Comparison of ENCODE assay signal across 8 cellular contexts in genomic region chr1:25858494-25858893, GRCh38. TPM values are rescaled to one million over a fixed set of nuclear protein-coding genes. Genes with fewer than 3 reads are reported as not detected.
DNase-seq lines count a peak whose midpoint lies in the region; ATAC-seq and TF ChIP-seq lines count a peak whose summit lies in the region.

No MANE protein-coding gene starts in this region.

- H3K4me1 ChIP-seq in SJCRH30 (peaks cover 24% of the 10 kb centered on the region), esophagus squamous epithelium (peaks cover 9 to 49% (median 12%) of the 10 kb centered on the region in 3 donors)

- TF ChIP-seq POLR2A in esophagus squamous epithelium (IDR thresholded peaks at IDR 0.05): no peak

- intact Hi-C loops in activated CD4-positive, alpha-beta T cell treated with anti-CD3 and anti-CD28 coated beads, Interleukin-2, amount 10 ng/mL, durations not matched to agents 24 days and 14 days (cut with micrococcal nuclease): no loop called here
- intact Hi-C loops in esophagus squamous epithelium (cut with DNase I): no loop called here

- DNase-seq in activated CD4-positive, alpha-beta T cell treated with anti-CD3 and anti-CD28 coated beads, Interleukin-2, amount 10 ng/mL, durations not matched to agents 24 days and 14 days: no peak
- no peak for DNase-seq in activated CD4-positive, alpha-beta T cell treated with anti-CD3 and anti-CD28 coated beads for 1 hour
- DNase-seq in SJCRH30 (no peak), esophagus squamous epithelium (lab: John Stamatoyannopoulos, UW) (no peak), globus pallidus (ENCODE audit: low spot score) (no peak)
- no peak for DNase-seq in stimulated activated effector memory CD8-positive, alpha-beta T cell treated with anti-CD3 and anti-CD28 coated beads, Interleukin-12 subunit alpha, Interleukin-12 subunit beta, amount 100 ng/mL, for 72 hours (ENCODE audit: low spot score in 2 of 2)

- H3K4me3 ChIP-seq in SJCRH30 (peak overlapping the region; percentile 86), esophagus squamous epithelium (peak overlapping the region in 3 of 4 donors; percentile 51 to 63 (median 52))

- peak overlapping the region; percentile 97 for H3K4me3 Mint-ChIP-seq in activated CD4-positive, alpha-beta T cell treated with anti-CD3 and anti-CD28 coated beads, Interleukin-2, amount 10 ng/mL, durations not matched to agents 24 days and 14 days
- peak overlapping the region; percentile 89 for H3K4me3 Mint-ChIP-seq in stimulated activated effector memory CD8-positive, alpha-beta T cell treated with anti-CD3 and anti-CD28 coated beads, Interleukin-12 subunit alpha, Interleukin-12 subunit beta, amount 100 ng/mL, for 72 hours

- ATAC-seq in stimulated activated effector memory CD8-positive, alpha-beta T cell treated with anti-CD3 and anti-CD28 coated beads, Interleukin-12 subunit alpha, Interleukin-12 subunit beta, amount 100 ng/mL, for 72 hours: no peak
- ATAC-seq in HG03280 (IDR thresholded peaks at IDR 0.05; ENCODE audit: unreplicated experiment) (no peak), GM18520 (IDR thresholded peaks at IDR 0.05; ENCODE audit: unreplicated experiment) (no peak)

- TF ChIP-seq CTCF in esophagus squamous epithelium (IDR thresholded peaks at IDR 0.05): no peak

- H3K27me3 ChIP-seq in SJCRH30: no peaks in the 10 kb centered on the region
- no peaks in the 10 kb centered on the region for H3K27me3 ChIP-seq in esophagus squamous epithelium

- H3K9me3 ChIP-seq in SJCRH30 (replicated peaks): no peaks in the 10 kb centered on the region
- no peaks in the 10 kb centered on the region for H3K9me3 ChIP-seq in esophagus squamous epithelium

- peak overlapping the region; percentile 96 for H3K27ac Mint-ChIP-seq in activated CD4-positive, alpha-beta T cell treated with anti-CD3 and anti-CD28 coated beads, Interleukin-2, amount 10 ng/mL, durations not matched to agents 24 days and 14 days
- H3K27ac Mint-ChIP-seq in stimulated activated effector memory CD8-positive, alpha-beta T cell treated with anti-CD3 and anti-CD28 coated beads, Interleukin-12 subunit alpha, Interleukin-12 subunit beta, amount 100 ng/mL, for 72 hours: peak overlapping the region; percentile 86

- H3K36me3 Mint-ChIP-seq in activated CD4-positive, alpha-beta T cell treated with anti-CD3 and anti-CD28 coated beads, Interleukin-2, amount 10 ng/mL, durations not matched to agents 24 days and 14 days (ENCODE audit: low read depth): no peaks in the 10 kb centered on the region
- peaks cover 6% of the 10 kb centered on the region for H3K36me3 Mint-ChIP-seq in stimulated activated effector memory CD8-positive, alpha-beta T cell treated with anti-CD3 and anti-CD28 coated beads, Interleukin-12 subunit alpha, Interleukin-12 subunit beta, amount 100 ng/mL, for 72 hours

- WGBS in esophagus squamous epithelium, 2 donors: 21 to 41% methylated on average over 7 of the region's 7 CpGs

- H3K36me3 ChIP-seq in SJCRH30 (no peaks in the 10 kb centered on the region), esophagus squamous epithelium (peaks cover 0 to 14% (median 0%) of the 10 kb centered on the region in 3 donors)

- no peaks in the 10 kb centered on the region for H3K9me3 Mint-ChIP-seq in activated CD4-positive, alpha-beta T cell treated with anti-CD3 and anti-CD28 coated beads, Interleukin-2, amount 10 ng/mL, durations not matched to agents 24 days and 14 days
- no peaks in the 10 kb centered on the region for H3K9me3 Mint-ChIP-seq in stimulated activated effector memory CD8-positive, alpha-beta T cell treated with anti-CD3 and anti-CD28 coated beads, Interleukin-12 subunit alpha, Interleukin-12 subunit beta, amount 100 ng/mL, for 72 hours

- no peaks in the 10 kb centered on the region for H3K27me3 Mint-ChIP-seq in activated CD4-positive, alpha-beta T cell treated with anti-CD3 and anti-CD28 coated beads, Interleukin-2, amount 10 ng/mL, durations not matched to agents 24 days and 14 days

- peak overlapping the region; percentile 70 for H3K27ac ChIP-seq in SJCRH30
- no peak overlapping the region for H3K27ac ChIP-seq in esophagus squamous epithelium

- peaks cover 27% of the 10 kb centered on the region for H3K4me1 Mint-ChIP-seq in activated CD4-positive, alpha-beta T cell treated with anti-CD3 and anti-CD28 coated beads, Interleukin-2, amount 10 ng/mL, durations not matched to agents 24 days and 14 days
- peaks cover 16% of the 10 kb centered on the region for H3K4me1 Mint-ChIP-seq in stimulated activated effector memory CD8-positive, alpha-beta T cell treated with anti-CD3 and anti-CD28 coated beads, Interleukin-12 subunit alpha, Interleukin-12 subunit beta, amount 100 ng/mL, for 72 hours

RNA-seq across cellular contexts. Expression of gene AUNIP, which starts 0.8 kb away (rescaled TPM):
- total RNA-seq in activated CD4-positive, alpha-beta T cell treated with anti-CD3 and anti-CD28 coated beads, Interleukin-2, amount 10 ng/mL, durations not matched to agents 24 days and 14 days: 12.0 and 13.9 TPM in 2 replicates
- total RNA-seq in SJCRH30 (2014; rRNA removed; shearing (Covaris generic)): 28.9 and 34.3 TPM in 2 replicates
- 1 to 10 TPM; 1.3 to 5.4 (median 2.5) TPM for total RNA-seq in esophagus squamous epithelium

RNA-seq across cellular contexts. Expression of gene PAQR7, which starts 17.0 kb away (rescaled TPM):
- 6.6 and 6.8 TPM in 2 replicates for total RNA-seq in activated CD4-positive, alpha-beta T cell treated with anti-CD3 and anti-CD28 coated beads, Interleukin-2, amount 10 ng/mL, durations not matched to agents 24 days and 14 days
- 2.1 and 2.4 TPM in 2 replicates for total RNA-seq in SJCRH30 (2014; rRNA removed; shearing (Covaris generic))
- total RNA-seq in esophagus squamous epithelium: 10 to 100 TPM in 3 of 4 donors, 1 to 10 TPM in 1; 6.6 to 18.3 (median 12.1) TPM

RNA-seq across cellular contexts. Expression of gene MTFR1L, which starts 38.7 kb away (rescaled TPM):
- 30.0 and 31.9 TPM in 2 replicates for total RNA-seq in activated CD4-positive, alpha-beta T cell treated with anti-CD3 and anti-CD28 coated beads, Interleukin-2, amount 10 ng/mL, durations not matched to agents 24 days and 14 days
- total RNA-seq in SJCRH30 (2014; rRNA removed; shearing (Covaris generic)): 47.9 and 49.9 TPM in 2 replicates
- 10 to 100 TPM; 24.4 to 53.8 (median 28.3) TPM for total RNA-seq in esophagus squamous epithelium

RNA-seq across cellular contexts. Expression of gene STMN1, which starts 47.7 kb away (rescaled TPM):
- 247 and 255 TPM in 2 replicates for total RNA-seq in activated CD4-positive, alpha-beta T cell treated with anti-CD3 and anti-CD28 coated beads, Interleukin-2, amount 10 ng/mL, durations not matched to agents 24 days and 14 days
- total RNA-seq in SJCRH30 (2014; rRNA removed; shearing (Covaris generic)): 1,028 and 1,091 TPM in 2 replicates
- 10 to 100 TPM; 29.6 to 65.5 (median 42.7) TPM for total RNA-seq in esophagus squamous epithelium

RNA-seq across cellular contexts. Expression of gene SELENON, which starts 58.5 kb away (rescaled TPM):
- 8.2 and 9.9 TPM in 2 replicates for total RNA-seq in activated CD4-positive, alpha-beta T cell treated with anti-CD3 and anti-CD28 coated beads, Interleukin-2, amount 10 ng/mL, durations not matched to agents 24 days and 14 days
- total RNA-seq in SJCRH30 (2014; rRNA removed; shearing (Covaris generic)): 63.1 and 64.3 TPM in 2 replicates
- 10 to 100 TPM; 19.7 to 34.5 (median 24.5) TPM for total RNA-seq in esophagus squamous epithelium
